In the genomic region with DNA sequence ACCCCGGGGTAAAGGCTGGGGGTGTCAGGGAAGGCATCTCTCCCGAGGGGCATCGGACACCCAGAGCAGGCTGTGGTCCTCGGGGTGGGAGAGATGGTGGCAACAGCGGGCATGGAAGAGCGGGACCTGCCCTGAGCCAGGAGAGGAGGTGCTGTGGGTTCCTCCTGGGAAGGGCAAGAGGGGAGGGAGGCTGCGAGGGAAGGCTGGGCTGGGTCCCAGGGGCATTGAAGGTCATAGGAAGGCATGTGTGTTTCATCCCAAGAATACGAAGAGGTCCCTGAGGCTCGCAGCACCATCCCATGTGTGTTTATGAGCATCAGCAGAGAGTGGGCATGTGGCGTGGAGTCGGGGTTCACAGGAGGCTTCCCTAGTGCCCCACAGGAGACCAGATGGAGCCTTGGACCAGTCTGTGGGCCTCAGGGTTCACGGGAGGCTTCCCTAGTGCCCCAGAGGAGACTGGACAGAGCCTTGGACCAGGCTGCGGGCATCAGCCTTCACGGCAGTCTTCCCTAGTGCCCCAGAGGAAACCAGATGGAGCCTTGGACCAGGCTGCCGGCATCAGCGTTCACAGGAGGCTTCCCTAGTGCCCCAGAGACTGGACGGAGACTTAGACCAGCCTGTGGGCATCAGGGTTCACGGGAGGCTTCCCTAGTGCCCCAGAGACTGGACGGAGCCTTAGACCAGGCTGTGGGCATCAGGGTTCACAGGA, we compare ENCODE assay signal across 18 cellular contexts.
"Had no signal": no experiment of that assay in that cellular context is flagged by ENCODE, and none has a peak within 500 bp of the region (broad histone marks: within the 10 kb centered on the region; RNA-seq: fewer than 3 reads in every experiment).

No MANE protein-coding gene starts in this region.

- H3K4me1 ChIP-seq: foreskin keratinocyte, left lung, parathyroid adenoma, transverse colon had no signal

- H3K4me1 Mint-ChIP-seq: endodermal cell had no signal

- H3K9me3 ChIP-seq: left lung, transverse colon had no signal

- H3K4me3 ChIP-seq: dorsolateral prefrontal cortex, left lung, transverse colon had no signal

- DNase-seq: activated CD4-positive, alpha-beta T cell treated with anti-CD3 and anti-CD28 coated beads, Interleukin-2, amount 50 U/mL, for 1 hour; activated CD4-positive, CD25-positive, alpha-beta regulatory T cell treated with anti-CD3 and anti-CD28 coated beads, Interleukin-2, amount 50 U/mL, for 72 hours; activated T-cell treated with anti-CD3 and anti-CD28 coated beads for 4 hours; caudate nucleus; endodermal cell; foreskin keratinocyte; glutamatergic neuron; kidney; left lung; stimulated activated CD8-positive, alpha-beta memory T cell treated with anti-CD3 and anti-CD28 coated beads, Interleukin-4, amount 100 ng/mL, for 48 hours; stimulated activated naive CD4-positive, alpha-beta T cell; T-helper 2 cell; transverse colon had no signal

- ATAC-seq: foreskin keratinocyte, left lung had no signal

- H3K27ac ChIP-seq: epithelial cell of prostate, foreskin keratinocyte, left lung, parathyroid adenoma, transverse colon, VCaP had no signal

- H3K36me3 ChIP-seq: left lung, transverse colon had no signal

- H3K9me3 Mint-ChIP-seq: endodermal cell had no signal

- H3K27ac Mint-ChIP-seq: activated naive CD8-positive, alpha-beta T cell; endodermal cell had no signal

- H3K27me3 ChIP-seq: foreskin keratinocyte, transverse colon had no signal

- H3K4me3 Mint-ChIP-seq: activated naive CD8-positive, alpha-beta T cell; endodermal cell had no signal
